Comparison of ENCODE assay signal across 8 cellular contexts in genomic region chr3:46960081-46960701, GRCh38. TPM values are rescaled to one million over a fixed set of nuclear protein-coding genes. Genes with fewer than 3 reads are reported as not detected.
DNase-seq lines count a peak whose midpoint lies in the region; ATAC-seq, FAIRE-seq and TF ChIP-seq lines count a peak whose summit lies in the region.

No MANE protein-coding gene starts in this region.

- no peaks in the 10 kb centered on the region for H3K9me3 Mint-ChIP-seq in activated T-cell treated with anti-CD3 and anti-CD28 coated beads, Interleukin-2, amount 50 U/mL, for 24 hours

- peaks cover 83% of the 10 kb centered on the region for H3K4me1 Mint-ChIP-seq in activated T-cell treated with anti-CD3 and anti-CD28 coated beads, Interleukin-2, amount 50 U/mL, for 24 hours (ENCODE audit: low read depth)

- peak overlapping the region; percentile 66 for H3K9ac ChIP-seq in keratinocyte (ENCODE audit: control insufficient read depth, extremely low read depth, insufficient read depth, low read length)

- dilution Hi-C loops in keratinocyte (cut with MboI; ENCODE audit: extremely low pct_ligation_motif_present, low sequenced_read_pairs), result no loop called here

- ATAC-seq in GM19455 (IDR thresholded peaks at IDR 0.05; ENCODE audit: unreplicated experiment), result no peak

- no peak overlapping the region for H2AFZ ChIP-seq in keratinocyte (ENCODE audit: control insufficient read depth, low read length)

- peak overlapping the region in 1 of 3 experiments; percentile 22 for H3K4me3 ChIP-seq in keratinocyte (ENCODE audit: control insufficient read depth in 2 of 3, extremely low read depth in 1 of 3, insufficient read depth in 2 of 3, low read depth in 1 of 3, low read length in 3 of 3)
- H3K4me3 ChIP-seq in transverse colon, result no peak overlapping the region

- no peak for DNase-seq in activated T-cell treated with anti-CD3 and anti-CD28 coated beads, Interleukin-2, amount 50 U/mL, for 24 hours
- DNase-seq in activated T-cell treated with anti-CD3 and anti-CD28 coated beads for 4 hours (no peak), astrocyte of the hippocampus (ENCODE audit: low read depth, low spot score) (peak; percentile 45), keratinocyte (ENCODE audit: low read depth, low spot score) (no peak), transverse colon (no peak), NCI-H1436 (lab: John Stamatoyannopoulos, UW) (no peak)
- DNase-seq in stimulated activated CD4-positive, alpha-beta T cell treated with anti-CD3 and anti-CD28 coated beads, Interleukin-12 subunit alpha, Interleukin-12 subunit beta, amount 100 ng/mL, for 4 hours, result no peak

- peaks cover 56% of the 10 kb centered on the region for H3K36me3 Mint-ChIP-seq in activated T-cell treated with anti-CD3 and anti-CD28 coated beads, Interleukin-2, amount 50 U/mL, for 24 hours (ENCODE audit: low read depth)

- no peaks in the 10 kb centered on the region for H3K27me3 Mint-ChIP-seq in activated T-cell treated with anti-CD3 and anti-CD28 coated beads, Interleukin-2, amount 50 U/mL, for 24 hours

- peak overlapping the region; percentile 42 for H3K4me2 ChIP-seq in keratinocyte (ENCODE audit: control insufficient read depth, extremely low read depth, insufficient read depth, low read depth, low read length)

- peak; percentile 69 for FAIRE-seq in keratinocyte (lab: Jason Lieb, UNC)

- H3K4me1 ChIP-seq in keratinocyte (ENCODE audit: control insufficient read depth, extremely low read depth, insufficient read depth, low read length), result peaks cover 30% of the 10 kb centered on the region
- H3K4me1 ChIP-seq in transverse colon, result peaks cover 52 to 76% (median 66%) of the 10 kb centered on the region in 4 donors

- no peak for TF ChIP-seq EP300 in transverse colon (IDR thresholded peaks at IDR 0.05; ENCODE audit: low read depth)

- peaks cover 1 to 13% of the 10 kb centered on the region in 2 experiments for H3K36me3 ChIP-seq in keratinocyte (ENCODE audit: control insufficient read depth in 2 of 2, extremely low read depth in 1 of 2, insufficient read depth in 2 of 2, low read length in 2 of 2)
- no peaks in the 10 kb centered on the region for H3K36me3 ChIP-seq in transverse colon

- peak overlapping the region; percentile 80 for H3K27ac ChIP-seq in keratinocyte (ENCODE audit: control insufficient read depth, insufficient read depth, low read length)
- peak overlapping the region; percentile 1 to 74 (median 49) for H3K27ac ChIP-seq in transverse colon

- H3K27ac Mint-ChIP-seq in activated T-cell treated with anti-CD3 and anti-CD28 coated beads, Interleukin-2, amount 50 U/mL, for 24 hours, result peak overlapping the region; percentile 97

- H3K9me3 ChIP-seq in keratinocyte (ENCODE audit: control insufficient read depth, low read depth, low read length) (no peaks in the 10 kb centered on the region), transverse colon (no peaks in the 10 kb centered on the region)

- TF ChIP-seq CTCF in keratinocyte (optimal IDR thresholded peaks at IDR 0.05 in 1 of 3, IDR thresholded peaks at IDR 0.05 in 1 of 3, conservative IDR thresholded peaks at IDR 0.05 in 1 of 3; ENCODE audit: extremely low read depth in 1 of 3, insufficient read depth in 2 of 3, low read length in 3 of 3) (no peak), transverse colon (IDR thresholded peaks at IDR 0.05) (no peak)

- H3K79me2 ChIP-seq in keratinocyte (ENCODE audit: control insufficient read depth, insufficient read depth, low read length), result peaks cover 82% of the 10 kb centered on the region

- in situ Hi-C loops in transverse colon (cut with MboI; ENCODE audit: low pct_ligation_motif_present in 1 of 4, low pct_unique_long_range_greater_than_20kb in 1 of 4, low sequenced_read_pairs in 3 of 4), result no loop called here

- H3K27me3 ChIP-seq in keratinocyte (ENCODE audit: control insufficient read depth, extremely low read depth, insufficient read depth, low read length) (no peaks in the 10 kb centered on the region), transverse colon (no peaks in the 10 kb centered on the region)

- H4K20me1 ChIP-seq in keratinocyte (ENCODE audit: control insufficient read depth, extremely low read depth, insufficient read depth, low read length), result peaks cover 44% of the 10 kb centered on the region

- WGBS in transverse colon (ENCODE audit: low coverage in 1 of 2), 2 donors, result 28% methylated on average over 4 of the region's 4 CpGs; no CpG with 5 or more reads in 1 of the 2 donors

- intact Hi-C loops in transverse colon (cut with DNase I; ENCODE audit: low total_unique reads), result no loop called here

- TF ChIP-seq POLR2A in transverse colon (IDR thresholded peaks at IDR 0.05), result no peak

- no peaks in the 10 kb centered on the region for H3K9me1 ChIP-seq in keratinocyte (ENCODE audit: control insufficient read depth, extremely low read depth, insufficient read depth, low read length)

- peak overlapping the region; percentile 58 for H3K4me3 Mint-ChIP-seq in activated T-cell treated with anti-CD3 and anti-CD28 coated beads, Interleukin-2, amount 50 U/mL, for 24 hours

RNA-seq across cellular contexts. Expression of gene CCDC12, which starts 16.4 kb away (rescaled TPM):
- polyA plus RNA-seq in keratinocyte, result 24.0 to 41.9 TPM (median 27.5 TPM) in 3 replicates
- 31.5 TPM for polyA plus RNA-seq in keratinocyte (2011; ENCODE audit: low read depth)
- 16.8 and 27.1 TPM in 2 replicates for polyA plus RNA-seq in keratinocyte (2011; cell fraction: cytosol; rRNA removed)
- 41.0 and 42.0 TPM in 2 replicates for polyA plus RNA-seq in keratinocyte (2011; cell fraction: nucleus; rRNA removed)
- 34.8 and 39.2 TPM in 2 replicates for polyA plus RNA-seq in keratinocyte (2012; ENCODE audit: low replicate concordance)
- polyA minus RNA-seq in keratinocyte, result 17.9 to 28.4 TPM (median 25.3 TPM) in 3 replicates
- 20.3 TPM for polyA minus RNA-seq in keratinocyte (2011; cell fraction: cytosol; rRNA and poly(A)+ RNA removed)
- polyA minus RNA-seq in keratinocyte (2011; cell fraction: nucleus; rRNA and poly(A)+ RNA removed), result 17.5 and 18.6 TPM in 2 replicates
- 10 to 100 TPM; 50.1 to 72.9 (median 53.0) TPM for total RNA-seq in transverse colon

RNA-seq across cellular contexts. Expression of gene NBEAL2, which starts 19.3 kb away (rescaled TPM):
- 22.8 to 48.7 TPM (median 28.7 TPM) in 3 replicates for polyA plus RNA-seq in keratinocyte
- polyA plus RNA-seq in keratinocyte (2011; ENCODE audit: low read depth), result 192 TPM
- polyA plus RNA-seq in keratinocyte (2011; cell fraction: cytosol; rRNA removed), result 7.7 and 12.7 TPM in 2 replicates
- 208 and 280 TPM in 2 replicates for polyA plus RNA-seq in keratinocyte (2011; cell fraction: nucleus; rRNA removed)
- polyA plus RNA-seq in keratinocyte (2012; ENCODE audit: low replicate concordance), result 36.1 and 107 TPM in 2 replicates
- 53.4 to 109 TPM (median 55.2 TPM) in 3 replicates for polyA minus RNA-seq in keratinocyte
- polyA minus RNA-seq in keratinocyte (2011; cell fraction: cytosol; rRNA and poly(A)+ RNA removed), result 23.4 TPM
- 96.3 and 96.6 TPM in 2 replicates for polyA minus RNA-seq in keratinocyte (2011; cell fraction: nucleus; rRNA and poly(A)+ RNA removed)
- 100 to 1,000 TPM in 2 of 4 donors, 10 to 100 TPM in 2; 81.1 to 163 (median 122) TPM for total RNA-seq in transverse colon
